8 cellular contexts compared by ENCODE assay signal in genomic region chr7:151875862-151876111, GRCh38. TPM values are rescaled to one million over a fixed set of nuclear protein-coding genes. Genes with fewer than 3 reads are reported as not detected.
DNase-seq lines count a peak whose midpoint lies in the region; ATAC-seq and TF ChIP-seq lines count a peak whose summit lies in the region.

No MANE protein-coding gene starts in this region.

- no peaks in the 10 kb centered on the region for H3K36me3 Mint-ChIP-seq in HFFc6 (ENCODE audit: low read depth)

- H3K9me3 ChIP-seq in A673 (ENCODE audit: low read depth, low read length, poor library complexity, severe bottlenecking): no peaks in the 10 kb centered on the region
- H3K9me3 ChIP-seq in lower lobe of right lung: no peaks in the 10 kb centered on the region
- H3K9me3 ChIP-seq in uterus: no peaks in the 10 kb centered on the region

- BruUV-seq in A673 (replicated peaks; lab: Mats Ljungman, UMichigan): no TSS peak

- peak overlapping the region; percentile 86 for H3K4me3 Mint-ChIP-seq in HFFc6

- TF ChIP-seq CTCF in A673 (conservative IDR thresholded peaks at IDR 0.05; ENCODE audit: low read depth, low read length): no peak
- no peak for TF ChIP-seq CTCF in HFFc6 (IDR thresholded peaks at IDR 0.05)
- TF ChIP-seq CTCF in cardiac fibroblast (IDR thresholded peaks at IDR 0.05; ENCODE audit: low read depth, low read length): no peak
- no peak for TF ChIP-seq CTCF in lower lobe of right lung (IDR thresholded peaks at IDR 0.05)
- TF ChIP-seq CTCF in uterus (IDR thresholded peaks at IDR 0.05): no peak

- TF ChIP-seq POLR2A in uterus (IDR thresholded peaks at IDR 0.05): peak in 1 of 2 donors; percentile 3

- POLR2A ChIA-PET in A673 (lab: Charles Lee; ENCODE audit: low non-redundant PET): no interaction called here

- no peaks in the 10 kb centered on the region for H3K36me3 ChIP-seq in A673 (ENCODE audit: insufficient read depth, low read length, poor library complexity, severe bottlenecking)
- H3K36me3 ChIP-seq in lower lobe of right lung: no peaks in the 10 kb centered on the region
- no peaks in the 10 kb centered on the region for H3K36me3 ChIP-seq in uterus

- no peak overlapping the region for H3K27ac Mint-ChIP-seq in HFFc6

- DNase-seq in A673 (ENCODE audit: low spot score): no peak
- DNase-seq in HFFc6: no peak
- peak in 1 of 2 donors; percentile 56 for DNase-seq in cardiac fibroblast (ENCODE audit: low read depth in 2 of 2)
- no peak for DNase-seq in lower lobe of right lung
- no peak for DNase-seq in uterus

- peaks cover 50% of the 10 kb centered on the region for H3K27me3 Mint-ChIP-seq in HFFc6 (ENCODE audit: insufficient read depth)

- CTCF ChIA-PET in A673 (lab: Charles Lee): interaction anchor here (0.5 to 1.0 kb wide), 2 partner anchors 57 to 81 kb away, joined by 4 to 7 read pairs; no protein-coding TSS in a partner anchor

- H3K4me3 ChIP-seq in A673 (ENCODE audit: low read depth, low read length, poor library complexity, severe bottlenecking) (peak overlapping the region; percentile 83), cardiac fibroblast (replicated peaks in 1 of 2; ENCODE audit: low read depth in 2 of 2, low read length in 2 of 2) (peak overlapping the region; percentile 50 to 74), lower lobe of right lung (peak overlapping the region; percentile 73), uterus (peak overlapping the region; percentile 73 to 83)

- H3K4me1 ChIP-seq in A673 (ENCODE audit: insufficient read depth, low read length, poor library complexity, severe bottlenecking) (peaks cover 15% of the 10 kb centered on the region), lower lobe of right lung (peaks cover 20% of the 10 kb centered on the region), uterus (peaks cover 0 to 9% of the 10 kb centered on the region in 2 donors)

- intact Hi-C loops in A673 (cut with micrococcal nuclease; ENCODE audit: unreplicated experiment): loop anchor here (5.0 kb wide), 1 partner anchor 93 kb away; no protein-coding TSS in a partner anchor
- intact Hi-C loops in lower lobe of right lung (cut with DNase I): no loop called here
- intact Hi-C loops in uterus (cut with DNase I; ENCODE audit: low total_unique reads): no loop called here

- peak overlapping the region; percentile 85 for H3K27ac ChIP-seq in A673 (ENCODE audit: low read depth, low read length, poor library complexity, severe bottlenecking)
- peak overlapping the region; percentile 92 for H3K27ac ChIP-seq in lower lobe of right lung
- peak overlapping the region; percentile 93 for H3K27ac ChIP-seq in uterus

- H3K4me1 Mint-ChIP-seq in HFFc6 (ENCODE audit: low read depth): peaks cover 15% of the 10 kb centered on the region

- H3K27me3 ChIP-seq in A673 (replicated peaks; ENCODE audit: insufficient read depth, low read depth, low read length, poor library complexity) (no peaks in the 10 kb centered on the region), lower lobe of right lung (ENCODE audit: low read depth) (no peaks in the 10 kb centered on the region), uterus (no peaks in the 10 kb centered on the region)

- H3K9me3 Mint-ChIP-seq in HFFc6: no peaks in the 10 kb centered on the region

- ATAC-seq in lower lobe of right lung: peak; percentile 87 to 88
- no peak for ATAC-seq in GM19328 (IDR thresholded peaks at IDR 0.05; ENCODE audit: unreplicated experiment)
- no peak for ATAC-seq in GM21367 (IDR thresholded peaks at IDR 0.05; ENCODE audit: unreplicated experiment)
- no peak for ATAC-seq in GM21717 (IDR thresholded peaks at IDR 0.05; ENCODE audit: unreplicated experiment)

RNA-seq across cellular contexts. Expression of gene PRKAG2, which starts 1.1 kb away (rescaled TPM):
- total RNA-seq in A673 (2021) (10.3 and 11.6 TPM in 2 replicates), lower lobe of right lung (35.4 TPM), uterus (10 to 100 TPM; 15.1 to 66.2 (median 33.6) TPM)
- 10 to 100 TPM; 15.1 to 19.2 (median 18.4) TPM for total RNA-seq in HFFc6 (2021; fragmentation: NEBNext Ultra II Directional; extraction: Animal tissue kit (Norgen Biotek cat#: 25700))

Comparison
In these comparisons a context has a peak if more than half of its experiments do, and no peak if none do; other contexts are left out.
1. ATAC-seq: peak in lower lobe of right lung (2 of 2); none in GM19328 (single experiment), GM21367 (single experiment) and GM21717 (single experiment).
2. Peak in every context shown above with its lines, with median percentiles within 50 percentile points of each other: H3K27ac ChIP-seq and H3K4me3 ChIP-seq.